Comparison of ENCODE assay signal across 8 cellular contexts in the genomic region with DNA sequence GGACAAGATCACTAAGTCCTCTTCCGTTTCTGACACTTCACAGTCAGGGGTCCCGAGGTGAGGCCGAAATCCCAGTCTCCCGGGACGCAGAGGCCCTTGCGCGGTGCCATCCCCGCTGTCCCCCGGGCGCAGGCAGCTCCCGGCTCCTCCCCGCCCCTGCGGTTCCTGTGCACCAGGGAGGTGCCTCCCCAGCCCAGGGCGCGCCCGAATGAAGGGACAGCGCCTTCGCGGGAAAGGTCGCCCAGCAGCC. TPM values are rescaled to one million over a fixed set of nuclear protein-coding genes. Genes with fewer than 3 reads are reported as not detected.
DNase-seq lines count a peak whose midpoint lies in the region; ATAC-seq and TF ChIP-seq lines count a peak whose summit lies in the region.

No MANE protein-coding gene starts in this region.

- peak; percentile 39 for ATAC-seq in GM18870 (IDR thresholded peaks at IDR 0.05; ENCODE audit: unreplicated experiment)
- peak; percentile 50 for ATAC-seq in HG03439 (IDR thresholded peaks at IDR 0.05; ENCODE audit: unreplicated experiment)
- ATAC-seq in psoas muscle = peak in 2 of 4 donors; percentile 53 to 58
- no peak for ATAC-seq in GM19035 (IDR thresholded peaks at IDR 0.05; ENCODE audit: unreplicated experiment)

- H3K27ac Mint-ChIP-seq in glutamatergic neuron (ENCODE audit: unreplicated experiment) = peak overlapping the region; percentile 76

- no peaks in the 10 kb centered on the region for H3K36me3 Mint-ChIP-seq in glutamatergic neuron (ENCODE audit: unreplicated experiment)

- peak overlapping the region; percentile 95 for H3K4me3 Mint-ChIP-seq in glutamatergic neuron (ENCODE audit: unreplicated experiment)

- intact Hi-C loops in psoas muscle (cut with DNase I) = loop anchor here in 1 of 2 donors (10.0 kb wide), 2 partner anchors 309 to 491 kb away; a partner anchor contains a TSS

- H3K4me1 ChIP-seq in psoas muscle = peaks cover 21% of the 10 kb centered on the region

- peak overlapping the region; percentile 83 for H3K4me3 ChIP-seq in AG04450 (ENCODE audit: low read depth, low read length)
- H3K4me3 ChIP-seq in psoas muscle = peak overlapping the region; percentile 96

- H3K27ac ChIP-seq in AG04450 (ENCODE audit: low read depth, low read length) (peak overlapping the region; percentile 40), psoas muscle (peak overlapping the region; percentile 78)

- H3K9me3 ChIP-seq in AG04450 (ENCODE audit: control insufficient read depth, insufficient read depth, low read length) (no peaks in the 10 kb centered on the region; the same call in 1 of the 2 replicates), psoas muscle (no peaks in the 10 kb centered on the region)

- POLR2A ChIA-PET in AG04450 (lab: Yijun Ruan, JAX) = interaction anchor here (0.8 kb wide), 1 partner anchor 118 kb away, joined by 3 read pairs; a partner anchor contains a TSS

- 0 to 2% (median 0%) methylated on average over 15 to 20 of the region's 20 CpGs for WGBS in psoas muscle, 3 donors

- peaks cover 17% of the 10 kb centered on the region for H3K4me1 Mint-ChIP-seq in glutamatergic neuron (ENCODE audit: low read depth, unreplicated experiment)

- H3K27me3 ChIP-seq in AG04450 (ENCODE audit: control insufficient read depth, insufficient read depth, low read length) (no peaks in the 10 kb centered on the region), psoas muscle (ENCODE audit: insufficient read depth in 3 of 3, low read length in 2 of 3) (no peaks in the 10 kb centered on the region)

- CTCF ChIA-PET in AG04450 (lab: Charles Lee) = interaction anchor here (1.1 to 2.9 kb wide), 5 partner anchors 10 to 360 kb away, joined by 3 to 11 read pairs (median 6); no protein-coding TSS in a partner anchor

- H3K36me3 ChIP-seq in psoas muscle (ENCODE audit: insufficient read depth in 1 of 2, low read depth in 1 of 2) = peaks cover 0 to 12% of the 10 kb centered on the region in 2 donors

- TF ChIP-seq CTCF in AG04450 (IDR thresholded peaks at IDR 0.05; ENCODE audit: low read depth, low read length) (no peak), glutamatergic neuron (IDR thresholded peaks at IDR 0.05; ENCODE audit: partially characterized antibody, unreplicated experiment) (no peak), psoas muscle (IDR thresholded peaks at IDR 0.05) (no peak)

- DNase-seq in AG04450 (ENCODE audit: low read depth, low spot score) (no peak), glutamatergic neuron (peak; percentile 62), psoas muscle (peak; percentile 62 to 79), NCI-H2107 treated with DMSO at 0.1 percent for 48 hours (lab: John Stamatoyannopoulos, UW; ENCODE audit: unreplicated experiment) (no peak)
- peak; percentile 67 to 71 for DNase-seq in activated CD4-positive, alpha-beta T cell treated with anti-CD3 and anti-CD28 coated beads, Interleukin-2, amount 50 U/mL, for 48 hours

- peaks cover 2% of the 10 kb centered on the region for H3K27me3 Mint-ChIP-seq in glutamatergic neuron (ENCODE audit: unreplicated experiment)

- H3K9me3 Mint-ChIP-seq in glutamatergic neuron (ENCODE audit: unreplicated experiment) = peaks cover 8% of the 10 kb centered on the region

RNA-seq across cellular contexts. Expression of a gene that starts 0.4 kb away (rescaled TPM):
- polyA plus RNA-seq in AG04450 (2011; rRNA removed) (27.7 and 29.9 TPM in 2 replicates), psoas muscle (10 to 100 TPM in 2 of 3 donors, 1 to 10 TPM in 1; 8.4 to 24.0 (median 18.4) TPM)
- 87.6 and 89.6 TPM in 2 replicates for polyA minus RNA-seq in AG04450 (2011; rRNA and poly(A)+ RNA removed)
- total RNA-seq in glutamatergic neuron (ENCODE audit: unreplicated experiment) (48.6 TPM), psoas muscle (10 to 100 TPM; 16.3 to 25.3 (median 18.4) TPM)

Comparison
In these comparisons a context has a peak if more than half of its experiments do, and no peak if none do; other contexts are left out.
1. DNase-seq: peak in activated CD4-positive, alpha-beta T cell treated with anti-CD3 and anti-CD28 coated beads, Interleukin-2, amount 50 U/mL, for 48 hours (2 of 2), glutamatergic neuron (single experiment) and psoas muscle (2 of 2); none in AG04450 (single experiment) and NCI-H2107 treated with DMSO at 0.1 percent for 48 hours (single experiment).